ENCODE assay signal across 28 cellular contexts in the genomic region with DNA sequence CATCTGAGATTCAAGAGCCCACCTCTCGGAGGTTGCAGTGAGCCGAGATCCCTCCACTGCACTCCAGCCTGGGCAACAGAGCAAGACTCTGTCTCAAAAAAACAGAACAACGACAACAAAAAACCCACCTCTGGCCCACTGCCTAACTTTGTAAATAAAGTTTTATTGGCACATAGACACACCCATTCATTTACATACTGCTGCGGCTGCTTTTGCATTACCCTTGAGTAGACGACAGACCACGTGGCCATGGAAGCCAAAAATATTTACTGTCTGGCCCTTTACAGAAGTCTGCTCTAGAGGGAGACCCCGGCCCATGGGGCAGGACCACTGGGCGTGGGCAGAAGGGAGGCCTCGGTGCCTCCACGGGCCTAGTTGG.
"Had no signal": no experiment of that assay in that cellular context is flagged by ENCODE, and none has a peak within 500 bp of the region (broad histone marks: within the 10 kb centered on the region; RNA-seq: fewer than 3 reads in every experiment).

No MANE protein-coding gene starts in this region.

- H3K4me3 Mint-ChIP-seq: activated CD8-positive, alpha-beta T cell treated with anti-CD3 and anti-CD28 coated beads for 36 hours; activated naive CD8-positive, alpha-beta T cell; activated T-cell treated with anti-CD3 and anti-CD28 coated beads, Interleukin-2, amount 50 U/mL, for 4 hours; activated T-helper 17 cell treated with anti-CD3 and anti-CD28 coated beads, Interleukin-2, amount 50 U/mL, for 72 hours had no signal

- H3K27ac ChIP-seq: body of pancreas, colonic mucosa, epithelial cell of prostate, esophagus squamous epithelium had no signal

- H3K27ac Mint-ChIP-seq: activated CD8-positive, alpha-beta T cell treated with anti-CD3 and anti-CD28 coated beads for 36 hours; activated naive CD8-positive, alpha-beta T cell; activated T-helper 17 cell treated with anti-CD3 and anti-CD28 coated beads, Interleukin-2, amount 50 U/mL, for 72 hours had no signal

- H3K27me3 Mint-ChIP-seq: activated CD8-positive, alpha-beta T cell treated with anti-CD3 and anti-CD28 coated beads for 36 hours; activated naive CD8-positive, alpha-beta T cell; activated T-helper 17 cell treated with anti-CD3 and anti-CD28 coated beads, Interleukin-2, amount 50 U/mL, for 72 hours had no signal

- H3K9me3 ChIP-seq: body of pancreas, colonic mucosa, esophagus squamous epithelium had no signal

- DNase-seq: activated CD4-positive, alpha-beta T cell treated with anti-CD3 and anti-CD28 coated beads for 4 hours; activated CD4-positive, alpha-beta T cell treated with anti-CD3 and anti-CD28 coated beads, Interleukin-2, amount 50 U/mL, for 1 hour; activated CD4-positive, alpha-beta T cell treated with anti-CD3 and anti-CD28 coated beads, Interleukin-2, amount 50 U/mL, for 48 hours; activated CD4-positive, CD25-positive, alpha-beta regulatory T cell; activated CD4-positive, CD25-positive, alpha-beta regulatory T cell treated with anti-CD3 and anti-CD28 coated beads, Interleukin-2, amount 50 U/mL, for 72 hours; activated CD8-positive, alpha-beta memory T cell treated with anti-CD3 and anti-CD28 coated beads for 24 hours; activated CD8-positive, alpha-beta T cell treated with anti-CD3 and anti-CD28 coated beads for 36 hours; activated effector memory CD4-positive, alpha-beta T cell treated with Interleukin-2 at 50 U/mL for 16 hours; activated gamma-delta T cell treated with Interleukin-2 at 50 U/mL for 16 hours; activated naive CD4-positive, alpha-beta T cell treated with anti-CD3 and anti-CD28 coated beads, Interleukin-2, amount 50 U/mL, for 16 hours; activated naive CD4-positive, alpha-beta T cell treated with Interleukin-2 at 50 U/mL for 16 hours; activated T-cell treated with anti-CD3 and anti-CD28 coated beads, Interleukin-2, amount 50 U/mL, for 4 hours; amygdala; aorta; body of pancreas; central memory CD4-positive, alpha-beta T cell; cerebellar nuclear complex; colonic mucosa; effector CD8-positive, alpha-beta T cell; esophagus squamous epithelium; head of caudate nucleus; T-helper 2 cell had no signal

- H3K4me1 Mint-ChIP-seq: activated T-helper 17 cell treated with anti-CD3 and anti-CD28 coated beads, Interleukin-2, amount 50 U/mL, for 72 hours had no signal

- FAIRE-seq: endometrium, endothelial cell of umbilical vein, frontal cortex had no signal

- ATAC-seq: activated CD8-positive, alpha-beta T cell treated with anti-CD3 and anti-CD28 coated beads for 36 hours; activated T-cell treated with anti-CD3 and anti-CD28 coated beads, Interleukin-2, amount 50 U/mL, for 4 hours; activated T-helper 17 cell treated with anti-CD3 and anti-CD28 coated beads, Interleukin-2, amount 50 U/mL, for 72 hours; body of pancreas had no signal

- H3K4me1 ChIP-seq: body of pancreas, colonic mucosa, esophagus squamous epithelium had no signal

- H3K27me3 ChIP-seq: body of pancreas, colonic mucosa, esophagus squamous epithelium had no signal

- H3K36me3 ChIP-seq: colonic mucosa had no signal

- H3K4me3 ChIP-seq: body of pancreas, colonic mucosa, esophagus squamous epithelium had no signal

- H3K9me3 Mint-ChIP-seq: activated CD8-positive, alpha-beta T cell treated with anti-CD3 and anti-CD28 coated beads for 36 hours; activated T-cell treated with anti-CD3 and anti-CD28 coated beads, Interleukin-2, amount 50 U/mL, for 4 hours; activated T-helper 17 cell treated with anti-CD3 and anti-CD28 coated beads, Interleukin-2, amount 50 U/mL, for 72 hours had no signal
